1 cellular context compared by ENCODE assay signal in the genomic region with DNA sequence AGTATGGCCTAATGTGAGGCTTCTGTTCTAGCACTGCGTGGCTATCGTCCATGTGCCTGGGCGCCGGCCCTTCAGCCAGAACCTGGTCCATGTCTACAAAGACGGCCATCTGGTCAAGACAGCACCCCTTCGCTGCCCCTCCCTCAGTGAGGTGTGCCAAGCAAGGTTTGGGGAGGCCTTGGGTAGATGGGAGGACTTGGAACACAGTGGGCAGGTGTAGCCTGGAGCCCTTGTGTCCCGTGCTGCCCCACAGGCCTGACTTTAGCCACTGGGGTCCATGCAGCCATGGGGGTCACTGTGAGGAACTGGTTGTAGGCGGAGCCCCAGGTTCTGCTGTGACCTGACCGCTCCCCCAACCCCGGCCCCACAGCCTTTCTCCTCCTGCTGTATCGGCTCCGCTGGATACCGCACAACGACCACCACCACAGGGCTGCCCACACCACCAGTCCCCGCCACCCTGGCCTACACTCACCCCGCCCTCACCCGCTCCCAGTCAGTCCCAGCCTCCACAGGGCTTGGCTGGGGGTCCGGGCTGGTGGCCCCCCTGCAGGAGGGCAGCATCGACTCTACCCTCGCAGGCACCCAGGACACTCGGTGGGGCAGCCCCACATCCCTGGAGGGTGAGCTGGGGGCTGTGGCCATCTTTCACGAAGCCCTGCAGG.
TF ChIP-seq lines count a peak whose summit lies in the region.

No MANE protein-coding gene starts in this region.

TF ChIP-seq in HepG2, 621 proteins besides CTCF, POLR2A, EP300 and RAD21:
- TF ChIP-seq DNMT1 (CRISPR knock-in tag; IDR thresholded peaks at IDR 0.05) (no peak), ZNF570 (CRISPR knock-in tag; IDR thresholded peaks at IDR 0.05; ENCODE audit: borderline replicate concordance) (no peak), AGO2 (optimal IDR thresholded peaks at IDR 0.05; ENCODE audit: low read depth, low read length) (peak; percentile 50), ZFP36L1 (CRISPR knock-in tag; IDR thresholded peaks at IDR 0.05) (no peak), ARHGAP35 (CRISPR knock-in tag; IDR thresholded peaks at IDR 0.05; ENCODE audit: borderline replicate concordance) (no peak)
- TF ChIP-seq, protein P1, sequence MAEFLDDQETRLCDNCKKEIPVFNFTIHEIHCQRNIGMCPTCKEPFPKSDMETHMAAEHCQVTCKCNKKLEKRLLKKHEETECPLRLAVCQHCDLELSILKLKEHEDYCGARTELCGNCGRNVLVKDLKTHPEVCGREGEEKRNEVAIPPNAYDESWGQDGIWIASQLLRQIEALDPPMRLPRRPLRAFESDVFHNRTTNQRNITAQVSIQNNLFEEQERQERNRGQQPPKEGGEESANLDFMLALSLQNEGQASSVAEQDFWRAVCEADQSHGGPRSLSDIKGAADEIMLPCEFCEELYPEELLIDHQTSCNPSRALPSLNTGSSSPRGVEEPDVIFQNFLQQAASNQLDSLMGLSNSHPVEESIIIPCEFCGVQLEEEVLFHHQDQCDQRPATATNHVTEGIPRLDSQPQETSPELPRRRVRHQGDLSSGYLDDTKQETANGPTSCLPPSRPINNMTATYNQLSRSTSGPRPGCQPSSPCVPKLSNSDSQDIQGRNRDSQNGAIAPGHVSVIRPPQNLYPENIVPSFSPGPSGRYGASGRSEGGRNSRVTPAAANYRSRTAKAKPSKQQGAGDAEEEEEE (CRISPR knock-in tag; IDR thresholded peaks at IDR 0.05; ENCODE audit: borderline replicate concordance): no peak
- TF ChIP-seq, protein P2, sequence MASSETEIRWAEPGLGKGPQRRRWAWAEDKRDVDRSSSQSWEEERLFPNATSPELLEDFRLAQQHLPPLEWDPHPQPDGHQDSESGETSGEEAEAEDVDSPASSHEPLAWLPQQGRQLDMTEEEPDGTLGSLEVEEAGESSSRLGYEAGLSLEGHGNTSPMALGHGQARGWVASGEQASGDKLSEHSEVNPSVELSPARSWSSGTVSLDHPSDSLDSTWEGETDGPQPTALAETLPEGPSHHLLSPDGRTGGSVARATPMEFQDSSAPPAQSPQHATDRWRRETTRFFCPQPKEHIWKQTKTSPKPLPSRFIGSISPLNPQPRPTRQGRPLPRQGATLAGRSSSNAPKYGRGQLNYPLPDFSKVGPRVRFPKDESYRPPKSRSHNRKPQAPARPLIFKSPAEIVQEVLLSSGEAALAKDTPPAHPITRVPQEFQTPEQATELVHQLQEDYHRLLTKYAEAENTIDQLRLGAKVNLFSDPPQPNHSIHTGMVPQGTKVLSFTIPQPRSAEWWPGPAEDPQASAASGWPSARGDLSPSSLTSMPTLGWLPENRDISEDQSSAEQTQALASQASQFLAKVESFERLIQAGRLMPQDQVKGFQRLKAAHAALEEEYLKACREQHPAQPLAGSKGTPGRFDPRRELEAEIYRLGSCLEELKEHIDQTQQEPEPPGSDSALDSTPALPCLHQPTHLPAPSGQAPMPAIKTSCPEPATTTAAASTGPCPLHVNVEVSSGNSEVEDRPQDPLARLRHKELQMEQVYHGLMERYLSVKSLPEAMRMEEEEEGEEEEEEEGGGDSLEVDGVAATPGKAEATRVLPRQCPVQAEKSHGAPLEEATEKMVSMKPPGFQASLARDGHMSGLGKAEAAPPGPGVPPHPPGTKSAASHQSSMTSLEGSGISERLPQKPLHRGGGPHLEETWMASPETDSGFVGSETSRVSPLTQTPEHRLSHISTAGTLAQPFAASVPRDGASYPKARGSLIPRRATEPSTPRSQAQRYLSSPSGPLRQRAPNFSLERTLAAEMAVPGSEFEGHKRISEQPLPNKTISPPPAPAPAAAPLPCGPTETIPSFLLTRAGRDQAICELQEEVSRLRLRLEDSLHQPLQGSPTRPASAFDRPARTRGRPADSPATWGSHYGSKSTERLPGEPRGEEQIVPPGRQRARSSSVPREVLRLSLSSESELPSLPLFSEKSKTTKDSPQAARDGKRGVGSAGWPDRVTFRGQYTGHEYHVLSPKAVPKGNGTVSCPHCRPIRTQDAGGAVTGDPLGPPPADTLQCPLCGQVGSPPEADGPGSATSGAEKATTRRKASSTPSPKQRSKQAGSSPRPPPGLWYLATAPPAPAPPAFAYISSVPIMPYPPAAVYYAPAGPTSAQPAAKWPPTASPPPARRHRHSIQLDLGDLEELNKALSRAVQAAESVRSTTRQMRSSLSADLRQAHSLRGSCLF (CRISPR knock-in tag; IDR thresholded peaks at IDR 0.05; ENCODE audit: borderline replicate concordance): no peak
